8 cellular contexts compared by ENCODE assay signal in the genomic region with DNA sequence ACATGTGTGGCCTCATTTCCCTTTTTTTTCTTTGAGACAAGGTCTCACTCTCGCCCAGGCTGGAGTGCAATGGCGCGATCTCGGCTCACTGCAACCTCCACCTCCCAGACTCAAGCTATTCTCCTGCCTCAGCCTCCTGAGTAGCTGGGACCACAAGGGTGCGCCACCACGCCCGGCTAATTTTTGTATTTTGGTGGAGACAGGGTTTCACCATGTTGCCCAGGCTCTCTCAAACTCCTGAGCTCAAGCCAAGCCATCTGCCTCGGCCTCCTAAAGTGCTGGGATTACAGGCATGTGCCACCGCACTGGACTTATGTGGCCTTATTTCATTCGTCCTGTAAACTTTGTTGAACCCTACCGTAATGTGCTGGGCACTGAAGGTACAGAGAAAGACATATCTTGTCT. TPM values are rescaled to one million over a fixed set of nuclear protein-coding genes. Genes with fewer than 3 reads are reported as not detected.
DNase-seq lines count a peak whose midpoint lies in the region; ATAC-seq lines count a peak whose summit lies in the region.

No MANE protein-coding gene starts in this region.

- DNase-seq in NCI-H2081 (lab: John Stamatoyannopoulos, UW), result peak; percentile 2 to 8
- DNase-seq in NCI-H2081 treated with DMSO at 0.1 percent for 48 hours (lab: John Stamatoyannopoulos, UW), result no peak
- DNase-seq in NCI-H82 treated with DMSO at 0.1 percent for 48 hours (lab: John Stamatoyannopoulos, UW; ENCODE audit: unreplicated experiment), result peak; percentile 67
- DNase-seq in activated T-helper 9 cell treated with anti-CD3 and anti-CD28 coated beads, Interleukin-2, amount 50 U/mL, for 16 hours (ENCODE audit: low read depth), result peak; percentile 11
- DNase-seq in left cardiac atrium, result peak; percentile 25
- DNase-seq in stimulated activated CD4-positive, alpha-beta T cell treated with anti-CD3 and anti-CD28 coated beads, Interleukin-12 subunit alpha, Interleukin-12 subunit beta, amount 100 ng/mL, for 4 hours, result peak; percentile 31
- no peak for DNase-seq in hippocampal formation (lab: John Stamatoyannopoulos, UW)
- DNase-seq in SW 1271 (lab: John Stamatoyannopoulos, UW), result no peak

- peak in 1 of 2 donors; percentile 2 for ATAC-seq in left cardiac atrium

- intact Hi-C loops in left cardiac atrium (cut with DNase I), result loop anchor here in 1 of 2 donors (10.0 kb wide), 1 partner anchor 96 kb away; no protein-coding TSS in a partner anchor

RNA-seq across cellular contexts. Expression of gene WARS2, which starts 0.6 kb away (rescaled TPM):
- total RNA-seq in left cardiac atrium, result 10 to 100 TPM; 11.1 to 11.4 TPM

Comparison
In these comparisons a context has a peak if more than half of its experiments do, and no peak if none do; other contexts are left out.
1. DNase-seq: peak in NCI-H2081 (2 of 2), NCI-H82 treated with DMSO at 0.1 percent for 48 hours (single experiment), activated T-helper 9 cell treated with anti-CD3 and anti-CD28 coated beads, Interleukin-2, amount 50 U/mL, for 16 hours (single experiment), left cardiac atrium (single experiment) and stimulated activated CD4-positive, alpha-beta T cell treated with anti-CD3 and anti-CD28 coated beads, Interleukin-12 subunit alpha, Interleukin-12 subunit beta, amount 100 ng/mL, for 4 hours (single experiment); none in NCI-H2081 treated with DMSO at 0.1 percent for 48 hours (single experiment), hippocampal formation (0 of 2) and SW 1271 (0 of 2).